Comparison of ENCODE assay signal across 8 cellular contexts in the genomic region with DNA sequence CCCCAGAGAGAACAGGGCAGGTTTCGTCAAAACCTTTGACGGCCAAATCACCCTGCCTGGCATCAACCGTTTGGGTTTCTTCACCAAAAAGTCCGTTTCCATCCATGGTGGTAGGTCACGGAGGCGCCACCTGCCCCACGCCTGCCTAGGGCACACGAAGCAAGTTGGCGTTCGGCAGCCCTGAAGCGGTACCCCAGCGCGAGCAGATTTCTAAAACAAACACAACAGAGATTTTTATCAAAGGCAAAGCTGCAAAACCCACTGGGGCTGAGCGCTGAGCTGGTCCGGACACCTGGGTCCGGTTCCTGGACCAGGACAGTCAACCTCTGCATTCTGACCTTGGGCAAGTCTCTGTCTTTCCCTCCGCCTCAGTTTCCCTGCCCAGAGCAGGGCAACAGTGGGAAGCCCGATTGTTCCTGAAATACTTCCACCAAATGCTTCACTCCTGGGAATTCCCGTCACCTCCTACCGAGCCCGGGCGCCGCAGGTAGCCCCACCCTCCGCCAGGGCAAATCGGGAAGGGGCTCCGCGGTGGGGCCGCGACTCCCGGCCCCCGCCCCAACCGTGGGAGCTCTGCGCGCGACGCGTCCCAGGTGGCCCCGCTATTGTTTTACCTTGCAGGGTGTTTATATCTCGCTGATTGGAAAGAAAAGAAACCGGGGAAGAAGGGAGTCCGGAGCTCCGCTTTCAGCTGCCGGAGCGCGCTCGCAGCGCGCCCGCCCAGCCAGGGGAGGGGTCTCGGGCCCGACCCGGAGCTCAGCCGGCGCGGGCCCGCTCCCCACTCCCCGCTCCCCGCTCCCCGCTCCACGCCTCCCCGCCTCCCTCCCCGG. TPM values are rescaled to one million over a fixed set of nuclear protein-coding genes. Genes with fewer than 3 reads are reported as not detected.
DNase-seq lines count a peak whose midpoint lies in the region; ATAC-seq, FAIRE-seq and TF ChIP-seq lines count a peak whose summit lies in the region.

No MANE protein-coding gene starts in this region.

- H3K4me2 ChIP-seq in H1 (ENCODE audit: insufficient read depth in 1 of 2, low read depth in 2 of 2, low read length in 2 of 2) = peak overlapping the region; percentile 88 to 95

- TF ChIP-seq EP300 in H1 (IDR thresholded peaks at IDR 0.05; ENCODE audit: borderline replicate concordance in 1 of 2, low read depth in 2 of 2, low read length in 2 of 2) = no peak

- no peak overlapping the region for H3K23ac ChIP-seq in H1 (ENCODE audit: insufficient read length)

- H3K9ac ChIP-seq in H1 (replicated peaks in 1 of 4; ENCODE audit: extremely low read depth in 1 of 4, low read depth in 3 of 4, low read length in 3 of 4) (no peak overlapping the region; a peak in 3 of 7 replicates), muscle layer of colon (ENCODE audit: low read length) (no peak overlapping the region)

- FAIRE-seq in H1 (lab: Jason Lieb, UNC) = no peak

- peaks cover 3 to 22% of the 10 kb centered on the region in 2 experiments for H4K20me1 ChIP-seq in H1 (replicated peaks in 1 of 2; ENCODE audit: control insufficient read depth in 1 of 2, insufficient read depth in 2 of 2, low read length in 2 of 2)

- CTCF ChIA-PET in H1 (lab: Charles Lee; ENCODE audit: partially characterized antibody) = interaction anchor here (0.9 to 1.8 kb wide), 7 partner anchors 10 to 98 kb away, joined by 3 to 9 read pairs (median 3); no protein-coding TSS in a partner anchor

- H3K4me3 ChIP-seq in Peyer's patch = peak overlapping the region; percentile 50 to 64 (median 61)
- peak overlapping the region; percentile 54 to 99 (median 86) for H3K4me3 ChIP-seq in H1 (ENCODE audit: extremely low read depth in 1 of 4, insufficient read depth in 2 of 4, low read depth in 3 of 4, low read length in 4 of 4)
- H3K4me3 ChIP-seq in muscle layer of colon (ENCODE audit: low read depth in 1 of 2, low read length in 2 of 2) = peak overlapping the region; percentile 71 to 82

- H2BK12ac ChIP-seq in H1 (ENCODE audit: low read depth, low read length) = no peak overlapping the region

- no peak overlapping the region for H4K5ac ChIP-seq in H1 (ENCODE audit: insufficient read length, low read depth, low read length)

- H3K14ac ChIP-seq in H1 (ENCODE audit: insufficient read length) = no peak overlapping the region

- peak overlapping the region; percentile 78 for H3K18ac ChIP-seq in H1 (ENCODE audit: extremely low read depth, low read length)

- ATAC-seq in Right ventricle myocardium inferior (no peak), HG03196 (IDR thresholded peaks at IDR 0.05; ENCODE audit: unreplicated experiment) (no peak), HG03439 (IDR thresholded peaks at IDR 0.05; ENCODE audit: unreplicated experiment) (no peak), GM19467 (IDR thresholded peaks at IDR 0.05; ENCODE audit: unreplicated experiment) (no peak)

- H2BK5ac ChIP-seq in H1 (ENCODE audit: low read depth, low read length) = no peak overlapping the region

- DNase-seq in Right ventricle myocardium inferior (ENCODE audit: missing footprints) (peak; percentile 50), cardiac septum (ENCODE audit: low spot score) (no peak), Peyer's patch (peak in 1 of 3 donors; percentile 57), H1 (ENCODE audit: low read depth in 1 of 2, low spot score in 2 of 2) (peak in 1 of 2 experiments; percentile 49)

- H3K27me3 ChIP-seq in Peyer's patch (no peaks in the 10 kb centered on the region), H1 (replicated peaks in 1 of 4; ENCODE audit: control insufficient read depth in 3 of 4, extremely low read depth in 1 of 4, insufficient read depth in 3 of 4, low read length in 3 of 4) (peaks cover 0 to 3% (median 0%) of the 10 kb centered on the region in 4 experiments; a peak in 3 of 7 replicates), muscle layer of colon (ENCODE audit: control insufficient read depth in 1 of 2, insufficient read depth in 2 of 2, low read length in 2 of 2) (no peaks in the 10 kb centered on the region)

- peak overlapping the region; percentile 38 for H2BK120ac ChIP-seq in H1 (replicated peaks; ENCODE audit: low read depth, low read length)

- peak in 1 of 6 experiments; percentile 5 for TF ChIP-seq CTCF in Peyer's patch (IDR thresholded peaks at IDR 0.05)
- TF ChIP-seq CTCF in H1 (IDR thresholded peaks at IDR 0.05; ENCODE audit: control extremely low read depth in 1 of 3, insufficient read depth in 1 of 3, low read depth in 1 of 3, low read length in 3 of 3) = no peak

- WGBS in H1 (ENCODE audit: extremely low coverage in 1 of 2, insufficient coverage in 1 of 2, insufficient read length in 1 of 2, insufficient replicate concordance in 2 of 2, low coverage in 1 of 2, low lambda C conversion rate in 2 of 2, missing lambda C conversion rate in 1 of 2), 2 experiments = 4% methylated on average over 38 of the region's 62 CpGs; no CpG with 5 or more reads in 1 of the 2 experiments

- H3K79me2 ChIP-seq in H1 (ENCODE audit: control insufficient read depth in 1 of 2, insufficient read depth in 2 of 2, low read length in 2 of 2) = peaks cover 4 to 35% of the 10 kb centered on the region in 2 experiments; a peak in 3 of 4 replicates

- no peak overlapping the region; the same call in 1 of the 2 replicates for H4K8ac ChIP-seq in H1 (ENCODE audit: extremely low read depth, insufficient read depth, low read length)

- H3K79me1 ChIP-seq in H1 (ENCODE audit: low read depth, low read length) = peaks cover 7% of the 10 kb centered on the region; the same call in 1 of the 2 replicates

- no peak for TF ChIP-seq RAD21 in H1 (IDR thresholded peaks at IDR 0.05 in 1 of 2, conservative IDR thresholded peaks at IDR 0.05 in 1 of 2; ENCODE audit: low read depth in 2 of 2, low read length in 2 of 2)

- H3K56ac ChIP-seq in H1 (replicated peaks; ENCODE audit: insufficient read length, low read depth, low read length) = no peak overlapping the region

- no peak overlapping the region for H2BK15ac ChIP-seq in H1 (ENCODE audit: low read length)

- H2BK20ac ChIP-seq in H1 (ENCODE audit: low read length) = no peak overlapping the region

- H3K27ac ChIP-seq in Peyer's patch = peak overlapping the region; percentile 42 to 83 (median 56)
- no peak overlapping the region for H3K27ac ChIP-seq in H1 (ENCODE audit: low read depth, low read length)
- H3K27ac ChIP-seq in muscle layer of colon (ENCODE audit: low read depth, low read length) = peak overlapping the region; percentile 3

- H3K9me3 ChIP-seq in Peyer's patch (no peaks in the 10 kb centered on the region), H1 (ENCODE audit: insufficient read depth in 2 of 2, low read depth in 1 of 2, low read length in 1 of 2) (no peaks in the 10 kb centered on the region), muscle layer of colon (ENCODE audit: low read length) (no peaks in the 10 kb centered on the region)

- H3K4me1 ChIP-seq in Peyer's patch (peaks cover 0 to 27% (median 9%) of the 10 kb centered on the region in 4 donors), H1 (replicated peaks in 1 of 4; ENCODE audit: control insufficient read depth in 3 of 4, insufficient read depth in 4 of 4, low read length in 3 of 4) (peaks cover 10 to 20% (median 15%) of the 10 kb centered on the region in 4 experiments; a peak in 5 of 7 replicates), muscle layer of colon (ENCODE audit: insufficient read depth, low read length) (no peaks in the 10 kb centered on the region)

- POLR2A ChIA-PET in H1 (lab: Charles Lee; ENCODE audit: partially characterized antibody) = interaction anchor here (0.9 to 1.6 kb wide), 3 partner anchors 10 to 391 kb away, joined by 3 to 6 read pairs (median 4); no protein-coding TSS in a partner anchor

- no peak for TF ChIP-seq POLR2A in Peyer's patch (IDR thresholded peaks at IDR 0.05)
- TF ChIP-seq POLR2A in H1 (IDR thresholded peaks at IDR 0.05; ENCODE audit: control extremely low read depth in 1 of 2, low read depth in 2 of 2, low read length in 2 of 2) = no peak

- intact Hi-C loops in Right ventricle myocardium inferior (cut with DNase I) = no loop called here
- intact Hi-C loops in cardiac septum (cut with DNase I) = loop anchor here (5.0 kb wide), 1 partner anchor 95 kb away; a partner anchor contains a TSS

- peaks cover 12% of the 10 kb centered on the region for H3K23me2 ChIP-seq in H1 (ENCODE audit: low read depth, low read length)

- no peak overlapping the region for H2AK5ac ChIP-seq in H1 (ENCODE audit: low read depth, low read length)

- H3K4ac ChIP-seq in H1 (replicated peaks; ENCODE audit: insufficient read length, low read depth, low read length) = no peak overlapping the region

- no peak overlapping the region for H2AFZ ChIP-seq in H1 (ENCODE audit: low read length)

- H4K91ac ChIP-seq in H1 (replicated peaks; ENCODE audit: insufficient read length, low read length) = peak overlapping the region; percentile 13

- H3K36me3 ChIP-seq in Peyer's patch (no peaks in the 10 kb centered on the region), H1 (ENCODE audit: control insufficient read depth in 2 of 4, insufficient read depth in 4 of 4, low read length in 3 of 4) (peaks cover 0 to 3% (median 0%) of the 10 kb centered on the region in 4 experiments; a peak in 1 of 8 replicates), muscle layer of colon (ENCODE audit: insufficient read depth, low read length) (no peaks in the 10 kb centered on the region)

TF ChIP-seq in H1, 55 proteins besides CTCF, POLR2A, EP300 and RAD21 (continues in another document):
- TF ChIP-seq KDM4A (IDR thresholded peaks at IDR 0.05; ENCODE audit: low read depth, low read length, severe bottlenecking) (peak; percentile 94), KDM1A (IDR thresholded peaks at IDR 0.05; ENCODE audit: borderline replicate concordance, low read length) (no peak; the same call in 1 of the 2 replicates), TEAD4 (IDR thresholded peaks at IDR 0.05; ENCODE audit: low read depth, low read length) (no peak), SIX5 (IDR thresholded peaks at IDR 0.05; ENCODE audit: low read depth, low read length) (no peak), ASH2L (IDR thresholded peaks at IDR 0.05; ENCODE audit: low read length) (peak; percentile 87), ZNF274 (IDR thresholded peaks at IDR 0.05; ENCODE audit: borderline replicate concordance, extremely low read depth, low read length) (no peak), RFX5 (IDR thresholded peaks at IDR 0.05; ENCODE audit: borderline replicate concordance, low read depth, low read length) (no peak), YY1 (IDR thresholded peaks at IDR 0.05; ENCODE audit: low read depth, low read length) (no peak), SP4 (IDR thresholded peaks at IDR 0.05; ENCODE audit: low read length) (no peak)

RNA-seq across cellular contexts. Expression of a gene that starts 0.6 kb away (rescaled TPM):
- total RNA-seq in Right ventricle myocardium inferior (15.8 TPM), cardiac septum (5.2 TPM), Peyer's patch (10 to 100 TPM; 15.7 to 63.2 (median 49.2) TPM)
- total RNA-seq in H1 (2021; fragmentation: NEBNext Ultra II Directional; extraction: Animal tissue kit (Norgen Biotek cat#: 25700)) = 30.2 and 32.2 TPM in 2 replicates
- 30.0 and 38.7 TPM in 2 replicates for polyA plus RNA-seq in H1 (2011; rRNA removed)
- 35.4 TPM for polyA plus RNA-seq in H1 (2011; cell fraction: cytosol; rRNA removed)
- polyA plus RNA-seq in H1 (2011; cell fraction: nucleus; rRNA removed) = 56.5 TPM
- 20.6 to 27.8 TPM (median 24.4 TPM) in 4 replicates for polyA plus RNA-seq in H1 (2012, experiment 1 of 2)
- 10.1 TPM for polyA plus RNA-seq in H1 (2012, experiment 2 of 2)
- polyA plus RNA-seq in H1 (2013, experiment 1 of 2) = 30.9 TPM
- 28.1 TPM for polyA plus RNA-seq in H1 (2013, experiment 2 of 2)
- polyA minus RNA-seq in H1 (2011; rRNA and poly(A)+ RNA removed) = 56.8 and 70.7 TPM in 2 replicates
- 34.7 TPM for polyA minus RNA-seq in H1 (2011; cell fraction: cytosol; rRNA and poly(A)+ RNA removed)
- 28.1 TPM for polyA minus RNA-seq in H1 (2011; cell fraction: nucleus; rRNA and poly(A)+ RNA removed)
